ENCODE assay signal across 1 cellular context in the genomic region with DNA sequence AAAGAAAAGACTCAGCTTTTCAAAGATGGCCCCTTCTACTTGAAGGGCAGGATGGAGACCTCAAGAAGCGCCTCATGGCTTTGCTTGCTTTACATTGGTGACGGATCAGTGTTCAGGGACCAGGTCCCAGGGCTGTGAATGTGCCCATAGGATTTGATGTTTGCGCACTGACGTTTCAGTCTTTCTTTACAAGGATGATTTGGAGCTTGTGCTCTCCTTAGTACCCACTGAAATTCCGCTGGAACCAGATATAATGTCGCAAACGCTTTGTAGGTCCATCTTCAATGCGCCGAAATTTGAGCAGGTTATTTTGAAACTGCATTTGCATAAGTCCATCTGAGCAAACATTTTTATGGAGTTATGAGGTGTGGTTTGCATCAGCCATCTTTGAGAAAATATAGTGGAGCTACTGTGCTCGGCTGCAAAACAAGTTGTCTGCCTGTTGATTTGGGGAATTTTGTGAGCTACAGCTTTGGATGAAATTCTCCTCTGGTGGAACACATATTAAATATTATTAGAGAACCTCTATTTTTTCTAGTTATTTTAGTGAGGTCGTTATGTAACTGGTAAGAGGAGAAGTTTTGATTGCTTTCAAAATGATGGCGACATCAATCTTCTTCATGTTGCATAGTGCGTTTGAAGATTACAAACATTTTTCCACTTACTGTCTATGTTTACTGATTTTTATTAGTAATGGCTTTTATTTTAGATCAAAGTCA.
TF ChIP-seq lines count a peak whose summit lies in the region.

No MANE protein-coding gene starts in this region.

TF ChIP-seq in HEK293, 187 proteins besides CTCF, POLR2A, EP300 and RAD21 (continued from another document):
- TF ChIP-seq, protein P1, sequence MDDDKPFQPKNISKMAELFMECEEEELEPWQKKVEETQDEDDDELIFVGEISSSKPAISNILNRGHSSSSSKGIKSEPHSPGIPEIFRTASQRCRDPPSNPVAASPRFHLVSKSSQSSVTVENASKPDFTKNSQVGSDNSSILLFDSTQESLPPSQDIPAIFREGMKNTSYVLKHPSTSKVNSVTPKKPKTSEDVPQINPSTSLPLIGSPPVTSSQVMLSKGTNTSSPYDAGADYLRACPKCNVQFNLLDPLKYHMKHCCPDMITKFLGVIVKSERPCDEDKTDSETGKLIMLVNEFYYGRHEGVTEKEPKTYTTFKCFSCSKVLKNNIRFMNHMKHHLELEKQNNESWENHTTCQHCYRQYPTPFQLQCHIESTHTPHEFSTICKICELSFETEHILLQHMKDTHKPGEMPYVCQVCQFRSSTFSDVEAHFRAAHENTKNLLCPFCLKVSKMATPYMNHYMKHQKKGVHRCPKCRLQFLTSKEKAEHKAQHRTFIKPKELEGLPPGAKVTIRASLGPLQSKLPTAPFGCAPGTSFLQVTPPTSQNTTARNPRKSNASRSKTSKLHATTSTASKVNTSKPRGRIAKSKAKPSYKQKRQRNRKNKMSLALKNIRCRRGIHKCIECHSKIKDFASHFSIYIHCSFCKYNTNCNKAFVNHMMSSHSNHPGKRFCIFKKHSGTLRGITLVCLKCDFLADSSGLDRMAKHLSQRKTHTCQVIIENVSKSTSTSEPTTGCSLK (tag by site-specific recombination; IDR thresholded peaks at IDR 0.05): no peak
- TF ChIP-seq ZNF223 (tag by site-specific recombination; IDR thresholded peaks at IDR 0.05): no peak
- TF ChIP-seq FEZF1 (tag by site-specific recombination; IDR thresholded peaks at IDR 0.05): no peak
- TF ChIP-seq ZNF140 (tag by site-specific recombination; IDR thresholded peaks at IDR 0.05): no peak
- TF ChIP-seq HOXA7 (CRISPR knock-in tag; IDR thresholded peaks at IDR 0.05; ENCODE audit: borderline replicate concordance): no peak
- TF ChIP-seq, protein P2, sequence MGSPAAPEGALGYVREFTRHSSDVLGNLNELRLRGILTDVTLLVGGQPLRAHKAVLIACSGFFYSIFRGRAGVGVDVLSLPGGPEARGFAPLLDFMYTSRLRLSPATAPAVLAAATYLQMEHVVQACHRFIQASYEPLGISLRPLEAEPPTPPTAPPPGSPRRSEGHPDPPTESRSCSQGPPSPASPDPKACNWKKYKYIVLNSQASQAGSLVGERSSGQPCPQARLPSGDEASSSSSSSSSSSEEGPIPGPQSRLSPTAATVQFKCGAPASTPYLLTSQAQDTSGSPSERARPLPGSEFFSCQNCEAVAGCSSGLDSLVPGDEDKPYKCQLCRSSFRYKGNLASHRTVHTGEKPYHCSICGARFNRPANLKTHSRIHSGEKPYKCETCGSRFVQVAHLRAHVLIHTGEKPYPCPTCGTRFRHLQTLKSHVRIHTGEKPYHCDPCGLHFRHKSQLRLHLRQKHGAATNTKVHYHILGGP (tag by site-specific recombination; IDR thresholded peaks at IDR 0.05): no peak
- TF ChIP-seq ZNF48 (tag by site-specific recombination; IDR thresholded peaks at IDR 0.05): no peak
- TF ChIP-seq, protein P3, sequence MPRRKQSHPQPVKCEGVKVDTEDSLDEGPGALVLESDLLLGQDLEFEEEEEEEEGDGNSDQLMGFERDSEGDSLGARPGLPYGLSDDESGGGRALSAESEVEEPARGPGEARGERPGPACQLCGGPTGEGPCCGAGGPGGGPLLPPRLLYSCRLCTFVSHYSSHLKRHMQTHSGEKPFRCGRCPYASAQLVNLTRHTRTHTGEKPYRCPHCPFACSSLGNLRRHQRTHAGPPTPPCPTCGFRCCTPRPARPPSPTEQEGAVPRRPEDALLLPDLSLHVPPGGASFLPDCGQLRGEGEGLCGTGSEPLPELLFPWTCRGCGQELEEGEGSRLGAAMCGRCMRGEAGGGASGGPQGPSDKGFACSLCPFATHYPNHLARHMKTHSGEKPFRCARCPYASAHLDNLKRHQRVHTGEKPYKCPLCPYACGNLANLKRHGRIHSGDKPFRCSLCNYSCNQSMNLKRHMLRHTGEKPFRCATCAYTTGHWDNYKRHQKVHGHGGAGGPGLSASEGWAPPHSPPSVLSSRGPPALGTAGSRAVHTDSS (tag by site-specific recombination; IDR thresholded peaks at IDR 0.05): no peak
- no peak; the same call in 1 of the 2 replicates for TF ChIP-seq OVOL3 (tag by site-specific recombination; IDR thresholded peaks at IDR 0.05)
- no peak for TF ChIP-seq ZNF677 (tag by site-specific recombination; IDR thresholded peaks at IDR 0.05)
- TF ChIP-seq ZNF202 (tag by site-specific recombination; IDR thresholded peaks at IDR 0.05; ENCODE audit: borderline replicate concordance): no peak
- no peak for TF ChIP-seq ZNF169 (tag by site-specific recombination; IDR thresholded peaks at IDR 0.05)
- no peak for TF ChIP-seq ZIC2 (tag by site-specific recombination; IDR thresholded peaks at IDR 0.05)
- TF ChIP-seq, protein P4, sequence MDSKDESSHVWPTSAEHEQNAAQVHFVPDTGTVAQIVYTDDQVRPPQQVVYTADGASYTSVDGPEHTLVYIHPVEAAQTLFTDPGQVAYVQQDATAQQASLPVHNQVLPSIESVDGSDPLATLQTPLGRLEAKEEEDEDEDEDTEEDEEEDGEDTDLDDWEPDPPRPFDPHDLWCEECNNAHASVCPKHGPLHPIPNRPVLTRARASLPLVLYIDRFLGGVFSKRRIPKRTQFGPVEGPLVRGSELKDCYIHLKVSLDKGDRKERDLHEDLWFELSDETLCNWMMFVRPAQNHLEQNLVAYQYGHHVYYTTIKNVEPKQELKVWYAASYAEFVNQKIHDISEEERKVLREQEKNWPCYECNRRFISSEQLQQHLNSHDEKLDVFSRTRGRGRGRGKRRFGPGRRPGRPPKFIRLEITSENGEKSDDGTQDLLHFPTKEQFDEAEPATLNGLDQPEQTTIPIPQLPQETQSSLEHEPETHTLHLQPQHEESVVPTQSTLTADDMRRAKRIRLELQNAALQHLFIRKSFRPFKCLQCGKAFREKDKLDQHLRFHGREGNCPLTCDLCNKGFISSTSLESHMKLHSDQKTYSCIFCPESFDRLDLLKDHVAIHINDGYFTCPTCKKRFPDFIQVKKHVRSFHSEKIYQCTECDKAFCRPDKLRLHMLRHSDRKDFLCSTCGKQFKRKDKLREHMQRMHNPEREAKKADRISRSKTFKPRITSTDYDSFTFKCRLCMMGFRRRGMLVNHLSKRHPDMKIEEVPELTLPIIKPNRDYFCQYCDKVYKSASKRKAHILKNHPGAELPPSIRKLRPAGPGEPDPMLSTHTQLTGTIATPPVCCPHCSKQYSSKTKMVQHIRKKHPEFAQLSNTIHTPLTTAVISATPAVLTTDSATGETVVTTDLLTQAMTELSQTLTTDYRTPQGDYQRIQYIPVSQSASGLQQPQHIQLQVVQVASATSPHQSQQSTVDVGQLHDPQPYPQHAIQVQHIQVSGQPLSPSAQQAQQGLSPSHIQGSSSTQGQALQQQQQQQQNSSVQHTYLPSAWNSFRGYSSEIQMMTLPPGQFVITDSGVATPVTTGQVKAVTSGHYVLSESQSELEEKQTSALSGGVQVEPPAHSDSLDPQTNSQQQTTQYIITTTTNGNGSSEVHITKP (tag by site-specific recombination; IDR thresholded peaks at IDR 0.05): peak; percentile 29; the same call in 1 of the 2 replicates
- no peak for TF ChIP-seq ZNF560 (tag by site-specific recombination; IDR thresholded peaks at IDR 0.05; ENCODE audit: borderline replicate concordance)
- TF ChIP-seq ZNF521 (tag by site-specific recombination; IDR thresholded peaks at IDR 0.05): no peak
- no peak for TF ChIP-seq ZNF426 (tag by site-specific recombination; IDR thresholded peaks at IDR 0.05)
- 0 out of 2 replicates have a peak, but pooled peaks have one; percentile 35 for TF ChIP-seq KLF10 (tag by site-specific recombination; IDR thresholded peaks at IDR 0.05)
- peak; percentile 97 for TF ChIP-seq SCRT1 (tag by site-specific recombination; IDR thresholded peaks at IDR 0.05; ENCODE audit: borderline replicate concordance)
- no peak for TF ChIP-seq ZNF138 (tag by site-specific recombination; IDR thresholded peaks at IDR 0.05; ENCODE audit: borderline replicate concordance)
- TF ChIP-seq ZXDB (tag by site-specific recombination; IDR thresholded peaks at IDR 0.05): peak; percentile 56
- TF ChIP-seq ZNF623 (tag by site-specific recombination; IDR thresholded peaks at IDR 0.05): no peak
- TF ChIP-seq, protein P5, sequence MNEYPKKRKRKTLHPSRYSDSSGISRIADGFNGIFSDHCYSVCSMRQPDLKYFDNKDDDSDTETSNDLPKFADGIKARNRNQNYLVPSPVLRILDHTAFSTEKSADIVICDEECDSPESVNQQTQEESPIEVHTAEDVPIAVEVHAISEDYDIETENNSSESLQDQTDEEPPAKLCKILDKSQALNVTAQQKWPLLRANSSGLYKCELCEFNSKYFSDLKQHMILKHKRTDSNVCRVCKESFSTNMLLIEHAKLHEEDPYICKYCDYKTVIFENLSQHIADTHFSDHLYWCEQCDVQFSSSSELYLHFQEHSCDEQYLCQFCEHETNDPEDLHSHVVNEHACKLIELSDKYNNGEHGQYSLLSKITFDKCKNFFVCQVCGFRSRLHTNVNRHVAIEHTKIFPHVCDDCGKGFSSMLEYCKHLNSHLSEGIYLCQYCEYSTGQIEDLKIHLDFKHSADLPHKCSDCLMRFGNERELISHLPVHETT (tag by site-specific recombination; IDR thresholded peaks at IDR 0.05): no peak
- TF ChIP-seq ZNF350 (tag by site-specific recombination; IDR thresholded peaks at IDR 0.05): no peak
- 0 out of 2 replicates have a peak, but pooled peaks have one; percentile 29 for TF ChIP-seq ZBTB8A (tag by site-specific recombination; IDR thresholded peaks at IDR 0.05)
- no peak; the same call in 1 of the 2 replicates for TF ChIP-seq ZNF660 (tag by site-specific recombination; IDR thresholded peaks at IDR 0.05)
- TF ChIP-seq, protein P6, sequence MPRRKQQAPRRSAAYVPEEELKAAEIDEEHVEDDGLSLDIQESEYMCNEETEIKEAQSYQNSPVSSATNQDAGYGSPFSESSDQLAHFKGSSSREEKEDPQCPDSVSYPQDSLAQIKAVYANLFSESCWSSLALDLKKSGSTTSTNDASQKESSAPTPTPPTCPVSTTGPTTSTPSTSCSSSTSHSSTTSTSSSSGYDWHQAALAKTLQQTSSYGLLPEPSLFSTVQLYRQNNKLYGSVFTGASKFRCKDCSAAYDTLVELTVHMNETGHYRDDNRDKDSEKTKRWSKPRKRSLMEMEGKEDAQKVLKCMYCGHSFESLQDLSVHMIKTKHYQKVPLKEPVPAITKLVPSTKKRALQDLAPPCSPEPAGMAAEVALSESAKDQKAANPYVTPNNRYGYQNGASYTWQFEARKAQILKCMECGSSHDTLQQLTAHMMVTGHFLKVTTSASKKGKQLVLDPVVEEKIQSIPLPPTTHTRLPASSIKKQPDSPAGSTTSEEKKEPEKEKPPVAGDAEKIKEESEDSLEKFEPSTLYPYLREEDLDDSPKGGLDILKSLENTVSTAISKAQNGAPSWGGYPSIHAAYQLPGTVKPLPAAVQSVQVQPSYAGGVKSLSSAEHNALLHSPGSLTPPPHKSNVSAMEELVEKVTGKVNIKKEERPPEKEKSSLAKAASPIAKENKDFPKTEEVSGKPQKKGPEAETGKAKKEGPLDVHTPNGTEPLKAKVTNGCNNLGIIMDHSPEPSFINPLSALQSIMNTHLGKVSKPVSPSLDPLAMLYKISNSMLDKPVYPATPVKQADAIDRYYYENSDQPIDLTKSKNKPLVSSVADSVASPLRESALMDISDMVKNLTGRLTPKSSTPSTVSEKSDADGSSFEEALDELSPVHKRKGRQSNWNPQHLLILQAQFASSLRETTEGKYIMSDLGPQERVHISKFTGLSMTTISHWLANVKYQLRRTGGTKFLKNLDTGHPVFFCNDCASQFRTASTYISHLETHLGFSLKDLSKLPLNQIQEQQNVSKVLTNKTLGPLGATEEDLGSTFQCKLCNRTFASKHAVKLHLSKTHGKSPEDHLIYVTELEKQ (tag by site-specific recombination; IDR thresholded peaks at IDR 0.05; ENCODE audit: borderline replicate concordance): no peak
- TF ChIP-seq ZNF184 (tag by site-specific recombination; IDR thresholded peaks at IDR 0.05): no peak; the same call in 1 of the 2 replicates
- TF ChIP-seq ZNF146 (tag by site-specific recombination; IDR thresholded peaks at IDR 0.05): no peak
- TF ChIP-seq ZBTB48 (tag by site-specific recombination; IDR thresholded peaks at IDR 0.05): peak; percentile 89
- TF ChIP-seq ZNF433 (tag by site-specific recombination; IDR thresholded peaks at IDR 0.05; ENCODE audit: low read depth): no peak
- TF ChIP-seq IKZF3 (tag by site-specific recombination; IDR thresholded peaks at IDR 0.05): peak; percentile 92
- TF ChIP-seq ZBTB21 (tag by site-specific recombination; IDR thresholded peaks at IDR 0.05): no peak
- TF ChIP-seq ZNF529 (tag by site-specific recombination; IDR thresholded peaks at IDR 0.05; ENCODE audit: insufficient replicate concordance): no peak
- no peak for TF ChIP-seq ZNF292 (tag by site-specific recombination; IDR thresholded peaks at IDR 0.05; ENCODE audit: borderline replicate concordance, low read depth)
- no peak for TF ChIP-seq ZNF394 (tag by site-specific recombination; IDR thresholded peaks at IDR 0.05; ENCODE audit: borderline replicate concordance)
- no peak for TF ChIP-seq ZNF830 (tag by site-specific recombination; IDR thresholded peaks at IDR 0.05; ENCODE audit: low read depth)
- no peak for TF ChIP-seq ZNF777 (tag by site-specific recombination; IDR thresholded peaks at IDR 0.05; ENCODE audit: borderline replicate concordance)
- TF ChIP-seq ZFHX2 (tag by site-specific recombination; conservative IDR thresholded peaks at IDR 0.05): no peak
- TF ChIP-seq MEIS1 (CRISPR knock-in tag; IDR thresholded peaks at IDR 0.05; ENCODE audit: borderline replicate concordance): no peak
- TF ChIP-seq ATF2 (tag by site-specific recombination; IDR thresholded peaks at IDR 0.05; ENCODE audit: low read depth): no peak
- TF ChIP-seq ZNF391 (tag by site-specific recombination; IDR thresholded peaks at IDR 0.05; ENCODE audit: borderline replicate concordance, low read depth): no peak
- TF ChIP-seq PRDM1 (tag by site-specific recombination; IDR thresholded peaks at IDR 0.05): no peak
TF ChIP-seq in HEK293: peak in this region for 30.
